ENCODE assay signal across 1 cellular context in the genomic region with DNA sequence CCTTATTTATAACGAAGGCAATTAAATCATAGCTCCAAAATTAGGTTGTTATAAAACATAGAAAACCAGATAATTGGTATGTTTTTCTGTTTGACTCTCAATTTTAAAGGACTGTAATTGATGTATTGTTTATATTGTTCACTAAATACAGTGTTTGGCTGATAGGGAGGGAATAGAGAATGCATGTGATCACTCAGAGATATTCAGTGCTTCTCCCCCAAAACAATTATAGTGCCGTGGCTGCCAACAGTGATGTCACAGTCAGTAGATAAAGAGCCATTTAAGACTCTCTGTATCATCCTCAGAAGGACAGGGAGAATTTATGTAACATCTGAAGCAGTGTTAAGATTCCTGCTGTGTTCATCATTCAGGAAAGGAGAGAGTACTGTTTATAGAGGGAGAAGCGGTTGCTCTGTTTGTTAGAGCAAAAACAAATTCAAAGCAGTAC.
TF ChIP-seq lines count a peak whose summit lies in the region.

No MANE protein-coding gene starts in this region.

TF ChIP-seq in HEK293, 187 proteins besides CTCF, POLR2A, EP300 and RAD21 (continued from another document and continues in another):
- TF ChIP-seq, protein P1, sequence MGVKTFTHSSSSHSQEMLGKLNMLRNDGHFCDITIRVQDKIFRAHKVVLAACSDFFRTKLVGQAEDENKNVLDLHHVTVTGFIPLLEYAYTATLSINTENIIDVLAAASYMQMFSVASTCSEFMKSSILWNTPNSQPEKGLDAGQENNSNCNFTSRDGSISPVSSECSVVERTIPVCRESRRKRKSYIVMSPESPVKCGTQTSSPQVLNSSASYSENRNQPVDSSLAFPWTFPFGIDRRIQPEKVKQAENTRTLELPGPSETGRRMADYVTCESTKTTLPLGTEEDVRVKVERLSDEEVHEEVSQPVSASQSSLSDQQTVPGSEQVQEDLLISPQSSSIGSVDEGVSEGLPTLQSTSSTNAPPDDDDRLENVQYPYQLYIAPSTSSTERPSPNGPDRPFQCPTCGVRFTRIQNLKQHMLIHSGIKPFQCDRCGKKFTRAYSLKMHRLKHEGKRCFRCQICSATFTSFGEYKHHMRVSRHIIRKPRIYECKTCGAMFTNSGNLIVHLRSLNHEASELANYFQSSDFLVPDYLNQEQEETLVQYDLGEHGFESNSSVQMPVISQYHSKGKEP (tag by site-specific recombination; IDR thresholded peaks at IDR 0.05) = no peak
- TF ChIP-seq ZNF510 (tag by site-specific recombination; IDR thresholded peaks at IDR 0.05; ENCODE audit: insufficient replicate concordance) (no peak), ZNF580 (tag by site-specific recombination; IDR thresholded peaks at IDR 0.05) (0 out of 2 replicates have a peak, but pooled peaks have one; percentile 61), ZNF600 (tag by site-specific recombination; IDR thresholded peaks at IDR 0.05) (no peak), OSR2 (tag by site-specific recombination; IDR thresholded peaks at IDR 0.05) (peak; percentile 92), ZSCAN4 (tag by site-specific recombination; IDR thresholded peaks at IDR 0.05) (0 out of 2 replicates have a peak, but pooled peaks have one; percentile 15), ZNF791 (tag by site-specific recombination; IDR thresholded peaks at IDR 0.05) (peak; percentile 40; the same call in 1 of the 2 replicates), ZNF561 (tag by site-specific recombination; IDR thresholded peaks at IDR 0.05; ENCODE audit: borderline replicate concordance) (peak; percentile 64; the same call in 1 of the 2 replicates), ZNF433 (tag by site-specific recombination; IDR thresholded peaks at IDR 0.05; ENCODE audit: low read depth) (no peak), ZNF558 (tag by site-specific recombination; IDR thresholded peaks at IDR 0.05) (peak; percentile 11; the same call in 1 of the 2 replicates), ZNF302 (tag by site-specific recombination; IDR thresholded peaks at IDR 0.05; ENCODE audit: low read depth) (no peak), ZNF211 (tag by site-specific recombination; IDR thresholded peaks at IDR 0.05; ENCODE audit: low read depth) (no peak), GLI2 (tag by site-specific recombination; IDR thresholded peaks at IDR 0.05; ENCODE audit: borderline replicate concordance, low read depth) (peak; percentile 75; the same call in 1 of the 2 replicates), BCL11A (tag by site-specific recombination; IDR thresholded peaks at IDR 0.05; ENCODE audit: low read depth) (peak; percentile 74), ZNF23 (tag by site-specific recombination; IDR thresholded peaks at IDR 0.05; ENCODE audit: borderline replicate concordance) (no peak), ZNF792 (tag by site-specific recombination; IDR thresholded peaks at IDR 0.05) (no peak), ZBTB20 (tag by site-specific recombination; IDR thresholded peaks at IDR 0.05) (no peak), ZBTB1 (tag by site-specific recombination; IDR thresholded peaks at IDR 0.05) (peak; percentile 2; the same call in 1 of the 2 replicates), ZNF24 (tag by site-specific recombination; IDR thresholded peaks at IDR 0.05) (peak; percentile 83), KLF7 (tag by site-specific recombination; IDR thresholded peaks at IDR 0.05; ENCODE audit: borderline replicate concordance) (no peak), YY1 (tag by site-specific recombination; IDR thresholded peaks at IDR 0.05) (no peak), SALL2 (tag by site-specific recombination; IDR thresholded peaks at IDR 0.05; ENCODE audit: borderline replicate concordance) (no peak), ZNF324 (tag by site-specific recombination; IDR thresholded peaks at IDR 0.05) (peak; percentile 52; the same call in 1 of the 2 replicates), ZNF133 (tag by site-specific recombination; IDR thresholded peaks at IDR 0.05) (no peak), REPIN1 (tag by site-specific recombination; IDR thresholded peaks at IDR 0.05; ENCODE audit: low read depth) (no peak), SP7 (tag by site-specific recombination; IDR thresholded peaks at IDR 0.05) (peak; percentile 99)
- TF ChIP-seq, protein P2, sequence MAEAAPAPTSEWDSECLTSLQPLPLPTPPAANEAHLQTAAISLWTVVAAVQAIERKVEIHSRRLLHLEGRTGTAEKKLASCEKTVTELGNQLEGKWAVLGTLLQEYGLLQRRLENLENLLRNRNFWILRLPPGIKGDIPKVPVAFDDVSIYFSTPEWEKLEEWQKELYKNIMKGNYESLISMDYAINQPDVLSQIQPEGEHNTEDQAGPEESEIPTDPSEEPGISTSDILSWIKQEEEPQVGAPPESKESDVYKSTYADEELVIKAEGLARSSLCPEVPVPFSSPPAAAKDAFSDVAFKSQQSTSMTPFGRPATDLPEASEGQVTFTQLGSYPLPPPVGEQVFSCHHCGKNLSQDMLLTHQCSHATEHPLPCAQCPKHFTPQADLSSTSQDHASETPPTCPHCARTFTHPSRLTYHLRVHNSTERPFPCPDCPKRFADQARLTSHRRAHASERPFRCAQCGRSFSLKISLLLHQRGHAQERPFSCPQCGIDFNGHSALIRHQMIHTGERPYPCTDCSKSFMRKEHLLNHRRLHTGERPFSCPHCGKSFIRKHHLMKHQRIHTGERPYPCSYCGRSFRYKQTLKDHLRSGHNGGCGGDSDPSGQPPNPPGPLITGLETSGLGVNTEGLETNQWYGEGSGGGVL (tag by site-specific recombination; IDR thresholded peaks at IDR 0.05) = peak; percentile 86
- TF ChIP-seq, protein P3, sequence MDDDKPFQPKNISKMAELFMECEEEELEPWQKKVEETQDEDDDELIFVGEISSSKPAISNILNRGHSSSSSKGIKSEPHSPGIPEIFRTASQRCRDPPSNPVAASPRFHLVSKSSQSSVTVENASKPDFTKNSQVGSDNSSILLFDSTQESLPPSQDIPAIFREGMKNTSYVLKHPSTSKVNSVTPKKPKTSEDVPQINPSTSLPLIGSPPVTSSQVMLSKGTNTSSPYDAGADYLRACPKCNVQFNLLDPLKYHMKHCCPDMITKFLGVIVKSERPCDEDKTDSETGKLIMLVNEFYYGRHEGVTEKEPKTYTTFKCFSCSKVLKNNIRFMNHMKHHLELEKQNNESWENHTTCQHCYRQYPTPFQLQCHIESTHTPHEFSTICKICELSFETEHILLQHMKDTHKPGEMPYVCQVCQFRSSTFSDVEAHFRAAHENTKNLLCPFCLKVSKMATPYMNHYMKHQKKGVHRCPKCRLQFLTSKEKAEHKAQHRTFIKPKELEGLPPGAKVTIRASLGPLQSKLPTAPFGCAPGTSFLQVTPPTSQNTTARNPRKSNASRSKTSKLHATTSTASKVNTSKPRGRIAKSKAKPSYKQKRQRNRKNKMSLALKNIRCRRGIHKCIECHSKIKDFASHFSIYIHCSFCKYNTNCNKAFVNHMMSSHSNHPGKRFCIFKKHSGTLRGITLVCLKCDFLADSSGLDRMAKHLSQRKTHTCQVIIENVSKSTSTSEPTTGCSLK (tag by site-specific recombination; IDR thresholded peaks at IDR 0.05) = no peak
- TF ChIP-seq, protein P4, sequence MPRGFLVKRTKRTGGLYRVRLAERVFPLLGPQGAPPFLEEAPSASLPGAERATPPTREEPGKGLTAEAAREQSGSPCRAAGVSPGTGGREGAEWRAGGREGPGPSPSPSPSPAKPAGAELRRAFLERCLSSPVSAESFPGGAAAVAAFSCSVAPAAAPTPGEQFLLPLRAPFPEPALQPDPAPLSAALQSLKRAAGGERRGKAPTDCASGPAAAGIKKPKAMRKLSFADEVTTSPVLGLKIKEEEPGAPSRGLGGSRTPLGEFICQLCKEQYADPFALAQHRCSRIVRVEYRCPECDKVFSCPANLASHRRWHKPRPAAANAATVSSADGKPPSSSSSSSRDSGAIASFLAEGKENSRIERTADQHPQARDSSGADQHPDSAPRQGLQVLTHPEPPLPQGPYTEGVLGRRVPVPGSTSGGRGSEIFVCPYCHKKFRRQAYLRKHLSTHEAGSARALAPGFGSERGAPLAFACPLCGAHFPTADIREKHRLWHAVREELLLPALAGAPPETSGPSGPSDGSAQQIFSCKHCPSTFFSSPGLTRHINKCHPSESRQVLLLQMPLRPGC (tag by site-specific recombination; IDR thresholded peaks at IDR 0.05) = peak; percentile 88; the same call in 1 of the 2 replicates
- TF ChIP-seq, protein P5, sequence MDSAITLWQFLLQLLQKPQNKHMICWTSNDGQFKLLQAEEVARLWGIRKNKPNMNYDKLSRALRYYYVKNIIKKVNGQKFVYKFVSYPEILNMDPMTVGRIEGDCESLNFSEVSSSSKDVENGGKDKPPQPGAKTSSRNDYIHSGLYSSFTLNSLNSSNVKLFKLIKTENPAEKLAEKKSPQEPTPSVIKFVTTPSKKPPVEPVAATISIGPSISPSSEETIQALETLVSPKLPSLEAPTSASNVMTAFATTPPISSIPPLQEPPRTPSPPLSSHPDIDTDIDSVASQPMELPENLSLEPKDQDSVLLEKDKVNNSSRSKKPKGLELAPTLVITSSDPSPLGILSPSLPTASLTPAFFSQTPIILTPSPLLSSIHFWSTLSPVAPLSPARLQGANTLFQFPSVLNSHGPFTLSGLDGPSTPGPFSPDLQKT (IDR thresholded peaks at IDR 0.05; ENCODE audit: borderline replicate concordance, low read depth, low read length) = no peak
- TF ChIP-seq, protein P6, sequence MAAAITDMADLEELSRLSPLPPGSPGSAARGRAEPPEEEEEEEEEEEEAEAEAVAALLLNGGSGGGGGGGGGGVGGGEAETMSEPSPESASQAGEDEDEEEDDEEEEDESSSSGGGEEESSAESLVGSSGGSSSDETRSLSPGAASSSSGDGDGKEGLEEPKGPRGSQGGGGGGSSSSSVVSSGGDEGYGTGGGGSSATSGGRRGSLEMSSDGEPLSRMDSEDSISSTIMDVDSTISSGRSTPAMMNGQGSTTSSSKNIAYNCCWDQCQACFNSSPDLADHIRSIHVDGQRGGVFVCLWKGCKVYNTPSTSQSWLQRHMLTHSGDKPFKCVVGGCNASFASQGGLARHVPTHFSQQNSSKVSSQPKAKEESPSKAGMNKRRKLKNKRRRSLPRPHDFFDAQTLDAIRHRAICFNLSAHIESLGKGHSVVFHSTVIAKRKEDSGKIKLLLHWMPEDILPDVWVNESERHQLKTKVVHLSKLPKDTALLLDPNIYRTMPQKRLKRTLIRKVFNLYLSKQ (tag by site-specific recombination; IDR thresholded peaks at IDR 0.05; ENCODE audit: borderline replicate concordance) = no peak
- TF ChIP-seq, protein P7, sequence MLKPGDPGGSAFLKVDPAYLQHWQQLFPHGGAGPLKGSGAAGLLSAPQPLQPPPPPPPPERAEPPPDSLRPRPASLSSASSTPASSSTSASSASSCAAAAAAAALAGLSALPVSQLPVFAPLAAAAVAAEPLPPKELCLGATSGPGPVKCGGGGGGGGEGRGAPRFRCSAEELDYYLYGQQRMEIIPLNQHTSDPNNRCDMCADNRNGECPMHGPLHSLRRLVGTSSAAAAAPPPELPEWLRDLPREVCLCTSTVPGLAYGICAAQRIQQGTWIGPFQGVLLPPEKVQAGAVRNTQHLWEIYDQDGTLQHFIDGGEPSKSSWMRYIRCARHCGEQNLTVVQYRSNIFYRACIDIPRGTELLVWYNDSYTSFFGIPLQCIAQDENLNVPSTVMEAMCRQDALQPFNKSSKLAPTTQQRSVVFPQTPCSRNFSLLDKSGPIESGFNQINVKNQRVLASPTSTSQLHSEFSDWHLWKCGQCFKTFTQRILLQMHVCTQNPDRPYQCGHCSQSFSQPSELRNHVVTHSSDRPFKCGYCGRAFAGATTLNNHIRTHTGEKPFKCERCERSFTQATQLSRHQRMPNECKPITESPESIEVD (tag by site-specific recombination; IDR thresholded peaks at IDR 0.05) = peak; percentile 93
- TF ChIP-seq, protein P8, sequence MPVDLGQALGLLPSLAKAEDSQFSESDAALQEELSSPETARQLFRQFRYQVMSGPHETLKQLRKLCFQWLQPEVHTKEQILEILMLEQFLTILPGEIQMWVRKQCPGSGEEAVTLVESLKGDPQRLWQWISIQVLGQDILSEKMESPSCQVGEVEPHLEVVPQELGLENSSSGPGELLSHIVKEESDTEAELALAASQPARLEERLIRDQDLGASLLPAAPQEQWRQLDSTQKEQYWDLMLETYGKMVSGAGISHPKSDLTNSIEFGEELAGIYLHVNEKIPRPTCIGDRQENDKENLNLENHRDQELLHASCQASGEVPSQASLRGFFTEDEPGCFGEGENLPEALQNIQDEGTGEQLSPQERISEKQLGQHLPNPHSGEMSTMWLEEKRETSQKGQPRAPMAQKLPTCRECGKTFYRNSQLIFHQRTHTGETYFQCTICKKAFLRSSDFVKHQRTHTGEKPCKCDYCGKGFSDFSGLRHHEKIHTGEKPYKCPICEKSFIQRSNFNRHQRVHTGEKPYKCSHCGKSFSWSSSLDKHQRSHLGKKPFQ (tag by site-specific recombination; IDR thresholded peaks at IDR 0.05) = no peak
- TF ChIP-seq, protein P9, sequence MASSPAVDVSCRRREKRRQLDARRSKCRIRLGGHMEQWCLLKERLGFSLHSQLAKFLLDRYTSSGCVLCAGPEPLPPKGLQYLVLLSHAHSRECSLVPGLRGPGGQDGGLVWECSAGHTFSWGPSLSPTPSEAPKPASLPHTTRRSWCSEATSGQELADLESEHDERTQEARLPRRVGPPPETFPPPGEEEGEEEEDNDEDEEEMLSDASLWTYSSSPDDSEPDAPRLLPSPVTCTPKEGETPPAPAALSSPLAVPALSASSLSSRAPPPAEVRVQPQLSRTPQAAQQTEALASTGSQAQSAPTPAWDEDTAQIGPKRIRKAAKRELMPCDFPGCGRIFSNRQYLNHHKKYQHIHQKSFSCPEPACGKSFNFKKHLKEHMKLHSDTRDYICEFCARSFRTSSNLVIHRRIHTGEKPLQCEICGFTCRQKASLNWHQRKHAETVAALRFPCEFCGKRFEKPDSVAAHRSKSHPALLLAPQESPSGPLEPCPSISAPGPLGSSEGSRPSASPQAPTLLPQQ (tag by site-specific recombination; IDR thresholded peaks at IDR 0.05) = peak; percentile 63; the same call in 1 of the 2 replicates
- TF ChIP-seq, protein P10, sequence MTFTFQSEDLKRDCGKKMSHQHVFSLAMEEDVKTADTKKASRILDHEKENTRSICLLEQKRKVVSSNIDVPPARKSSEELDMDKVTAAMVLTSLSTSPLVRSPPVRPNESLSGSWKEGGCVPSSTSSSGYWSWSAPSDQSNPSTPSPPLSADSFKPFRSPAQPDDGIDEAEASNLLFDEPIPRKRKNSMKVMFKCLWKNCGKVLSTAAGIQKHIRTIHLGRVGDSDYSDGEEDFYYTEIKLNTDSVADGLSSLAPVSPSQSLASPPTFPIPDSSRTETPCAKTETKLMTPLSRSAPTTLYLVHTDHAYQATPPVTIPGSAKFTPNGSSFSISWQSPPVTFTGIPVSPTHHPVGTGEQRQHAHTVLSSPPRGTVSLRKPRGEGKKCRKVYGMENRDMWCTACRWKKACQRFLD (tag by site-specific recombination; IDR thresholded peaks at IDR 0.05) = no peak
